Comparison of ENCODE assay signal across 8 cellular contexts in genomic region chr17:77391668-77392375, GRCh38.
A peak's percentile ranks its signal among the peaks of the same experiment; 100 is the strongest.
DNase-seq lines count a peak whose midpoint lies in the region; ATAC-seq and TF ChIP-seq lines count a peak whose summit lies in the region.

No MANE protein-coding gene starts in this region.

- DNase-seq in GM23338 (ENCODE audit: low spot score) (peak; percentile 88), fibroblast of lung (ENCODE audit: low read depth in 2 of 2) (peak; percentile 98 to 99), neuronal stem cell (ENCODE audit: low spot score) (no peak), germinal center (ENCODE audit: low spot score) (no peak), NCI-H345 treated with DMSO at 0.1 percent for 48 hours (lab: John Stamatoyannopoulos, UW; ENCODE audit: unreplicated experiment) (no peak)
- peak; percentile 78 for DNase-seq in activated CD4-positive, alpha-beta memory T cell treated with anti-CD3 and anti-CD28 coated beads for 36 hours

- POLR2A ChIA-PET in activated CD4-positive, alpha-beta memory T cell treated with anti-CD3 and anti-CD28 coated beads for 36 hours (lab: Charles Lee): interaction anchor here (0.6 to 3.0 kb wide), 7 partner anchors 9 to 67 kb away, joined by 3 to 28 read pairs (median 4); no protein-coding TSS in a partner anchor

- H2BK5ac ChIP-seq in neuronal stem cell (ENCODE audit: low read length): peak overlapping the region; percentile 30

- H3K36me3 ChIP-seq in GM23338 (ENCODE audit: insufficient read depth) (no peaks in the 10 kb centered on the region), fibroblast of lung (ENCODE audit: control insufficient read depth, insufficient read depth, low read length) (peaks cover 7% of the 10 kb centered on the region), neuronal stem cell (replicated peaks in 1 of 2; ENCODE audit: control insufficient read depth in 2 of 2, insufficient read depth in 2 of 2, low read length in 2 of 2) (peaks cover under 1 to 6% of the 10 kb centered on the region in 2 donors)

- peak overlapping the region; percentile 94 for H3K27ac Mint-ChIP-seq in GM23338
- peak overlapping the region; percentile 88 for H3K27ac Mint-ChIP-seq in activated CD4-positive, alpha-beta memory T cell treated with anti-CD3 and anti-CD28 coated beads for 36 hours

- no peaks in the 10 kb centered on the region; the same call in 2 of the 3 replicates for H3K9me3 Mint-ChIP-seq in GM23338
- no peaks in the 10 kb centered on the region for H3K9me3 Mint-ChIP-seq in activated CD4-positive, alpha-beta memory T cell treated with anti-CD3 and anti-CD28 coated beads for 36 hours

- TF ChIP-seq CTCF in GM23338 (conservative IDR thresholded peaks at IDR 0.05; ENCODE audit: low read depth in 2 of 2) (no peak), fibroblast of lung (conservative IDR thresholded peaks at IDR 0.05 in 1 of 2, IDR thresholded peaks at IDR 0.05 in 1 of 2; ENCODE audit: low read depth in 1 of 2, low read length in 2 of 2) (no peak)

- H2BK12ac ChIP-seq in neuronal stem cell (ENCODE audit: low read length): peak overlapping the region; percentile 82

- CTCF ChIA-PET in activated CD4-positive, alpha-beta memory T cell treated with anti-CD3 and anti-CD28 coated beads for 36 hours (lab: Charles Lee): interaction anchor here (1.4 to 6.5 kb wide), 3 partner anchors 8 to 60 kb away, joined by 4 to 77 read pairs (median 7); no protein-coding TSS in a partner anchor

- H3K79me2 ChIP-seq in GM23338 (replicated peaks; ENCODE audit: insufficient read depth): peaks cover 91% of the 10 kb centered on the region
- peaks cover 86% of the 10 kb centered on the region for H3K79me2 ChIP-seq in fibroblast of lung (ENCODE audit: control insufficient read depth, insufficient read depth, low read length)

- H3K27ac ChIP-seq in GM23338 (ENCODE audit: low read depth) (peak overlapping the region; percentile 97), fibroblast of lung (ENCODE audit: insufficient read depth, low read length) (peak overlapping the region; percentile 98), neuronal stem cell (replicated peaks; ENCODE audit: low read length) (peak overlapping the region; percentile 76)

- no peak overlapping the region for H4K91ac ChIP-seq in neuronal stem cell (ENCODE audit: low read depth, low read length, poor library complexity)

- intact Hi-C loops in activated CD4-positive, alpha-beta memory T cell treated with anti-CD3 and anti-CD28 coated beads for 36 hours (cut with micrococcal nuclease): loop anchor here (1.0 to 2.0 kb wide), 2 partner anchors 8 to 13 kb away; no protein-coding TSS in a partner anchor

- H4K8ac ChIP-seq in neuronal stem cell (ENCODE audit: low read depth, low read length): no peak overlapping the region

- H3K27me3 ChIP-seq in GM23338 (ENCODE audit: insufficient read depth): no peaks in the 10 kb centered on the region
- no peaks in the 10 kb centered on the region for H3K27me3 ChIP-seq in fibroblast of lung (ENCODE audit: control insufficient read depth, insufficient read depth, low read length)
- H3K27me3 ChIP-seq in neuronal stem cell (ENCODE audit: control insufficient read depth in 3 of 3, insufficient read depth in 3 of 3, low read depth in 1 of 3, low read length in 3 of 3): no peaks in the 10 kb centered on the region

- H2AFZ ChIP-seq in GM23338 (no peak overlapping the region), fibroblast of lung (ENCODE audit: low read length) (no peak overlapping the region), neuronal stem cell (ENCODE audit: low read length) (no peak overlapping the region)

- H2AK5ac ChIP-seq in neuronal stem cell (ENCODE audit: low read depth, low read length): peak overlapping the region; percentile 64

- H3K9ac ChIP-seq in fibroblast of lung (ENCODE audit: insufficient read depth, low read length) (peak overlapping the region; percentile 72), neuronal stem cell (ENCODE audit: low read depth, low read length, poor library complexity) (no peak overlapping the region)

- H3F3A ChIP-seq in GM23338 (replicated peaks; ENCODE audit: low read depth): peaks cover 15% of the 10 kb centered on the region; the same call in 1 of the 2 replicates

- no peak overlapping the region for H2BK120ac ChIP-seq in neuronal stem cell (ENCODE audit: low read depth, low read length)

- WGBS in neuronal stem cell (ENCODE audit: extremely low coverage in 2 of 2, insufficient read length in 2 of 2, insufficient replicate concordance in 1 of 2), 2 donors: no CpG with 5 or more reads among the region's 7 CpGs

- peak overlapping the region; percentile 60 for H2BK15ac ChIP-seq in neuronal stem cell (ENCODE audit: low read length)

- H3K79me1 ChIP-seq in neuronal stem cell (ENCODE audit: low read depth, low read length): peaks cover 14% of the 10 kb centered on the region

- H4K20me1 ChIP-seq in GM23338 (replicated peaks; ENCODE audit: insufficient read depth): peaks cover 21% of the 10 kb centered on the region
- no peaks in the 10 kb centered on the region for H4K20me1 ChIP-seq in fibroblast of lung (ENCODE audit: control insufficient read depth, extremely low read depth, insufficient read depth, low read length)

- peaks cover 76% of the 10 kb centered on the region for H3K4me1 Mint-ChIP-seq in GM23338
- peaks cover 67% of the 10 kb centered on the region for H3K4me1 Mint-ChIP-seq in activated CD4-positive, alpha-beta memory T cell treated with anti-CD3 and anti-CD28 coated beads for 36 hours (ENCODE audit: low read depth)

- peaks cover 31% of the 10 kb centered on the region for H3K27me3 Mint-ChIP-seq in GM23338 (ENCODE audit: insufficient read depth, low read depth, poor library complexity)
- no peaks in the 10 kb centered on the region for H3K27me3 Mint-ChIP-seq in activated CD4-positive, alpha-beta memory T cell treated with anti-CD3 and anti-CD28 coated beads for 36 hours

- peak overlapping the region; percentile 56 for H3K4me3 Mint-ChIP-seq in GM23338
- peak overlapping the region; percentile 47 for H3K4me3 Mint-ChIP-seq in activated CD4-positive, alpha-beta memory T cell treated with anti-CD3 and anti-CD28 coated beads for 36 hours

- no peak overlapping the region for H3K23ac ChIP-seq in neuronal stem cell (ENCODE audit: low read depth, low read length, poor library complexity)

- H3K36me3 Mint-ChIP-seq in GM23338 (ENCODE audit: low read depth): no peaks in the 10 kb centered on the region; the same call in 2 of the 3 replicates
- no peaks in the 10 kb centered on the region for H3K36me3 Mint-ChIP-seq in activated CD4-positive, alpha-beta memory T cell treated with anti-CD3 and anti-CD28 coated beads for 36 hours

- H3K9me3 ChIP-seq in fibroblast of lung (ENCODE audit: control insufficient read depth, insufficient read depth, low read depth, low read length): no peaks in the 10 kb centered on the region
- H3K9me3 ChIP-seq in neuronal stem cell (replicated peaks in 1 of 2; ENCODE audit: control insufficient read depth in 2 of 2, insufficient read depth in 1 of 2, low read depth in 1 of 2, low read length in 2 of 2): peaks cover 0 to 1% of the 10 kb centered on the region in 2 donors

- H3K9me2 ChIP-seq in GM23338 (ENCODE audit: insufficient read depth): no peaks in the 10 kb centered on the region

- H3K4me2 ChIP-seq in GM23338 (peak overlapping the region; percentile 82), fibroblast of lung (ENCODE audit: extremely low read depth, insufficient read depth, low read length) (peak overlapping the region; percentile 68), neuronal stem cell (ENCODE audit: insufficient read depth, low read length, poor library complexity, severe bottlenecking) (peak overlapping the region; percentile 26)

- H3K4me1 ChIP-seq in GM23338 (ENCODE audit: insufficient read depth): peaks cover 58% of the 10 kb centered on the region
- peaks cover 50% of the 10 kb centered on the region for H3K4me1 ChIP-seq in fibroblast of lung (ENCODE audit: control insufficient read depth, extremely low read depth, insufficient read depth, low read length)
- peaks cover 60 to 69% of the 10 kb centered on the region in 2 donors for H3K4me1 ChIP-seq in neuronal stem cell (ENCODE audit: control insufficient read depth in 2 of 2, insufficient read depth in 1 of 2, low read depth in 1 of 2, low read length in 2 of 2)

- H3K4ac ChIP-seq in neuronal stem cell (ENCODE audit: low read length): peak overlapping the region; percentile 17

- no peak overlapping the region for H3K14ac ChIP-seq in neuronal stem cell (ENCODE audit: low read length)

- H3K18ac ChIP-seq in neuronal stem cell (ENCODE audit: low read length): peak overlapping the region; percentile 82

- H3K4me3 ChIP-seq in GM23338: peak overlapping the region; percentile 49
- peak overlapping the region in 1 of 4 experiments; percentile 32 for H3K4me3 ChIP-seq in fibroblast of lung (replicated peaks in 1 of 4; ENCODE audit: control extremely low read depth in 1 of 4, insufficient read depth in 1 of 4, low read depth in 3 of 4, low read length in 4 of 4)
- no peak overlapping the region for H3K4me3 ChIP-seq in neuronal stem cell (ENCODE audit: low read length in 2 of 2)

- peak; percentile 70 for ATAC-seq in GM23338
- no peak for ATAC-seq in GM21576 (IDR thresholded peaks at IDR 0.05; ENCODE audit: unreplicated experiment)
- ATAC-seq in GM18520 (IDR thresholded peaks at IDR 0.05; ENCODE audit: unreplicated experiment): no peak

TF ChIP-seq in GM23338, 12 proteins besides CTCF, POLR2A, EP300 and RAD21 (continues in another document):
- TF ChIP-seq, protein P1, sequence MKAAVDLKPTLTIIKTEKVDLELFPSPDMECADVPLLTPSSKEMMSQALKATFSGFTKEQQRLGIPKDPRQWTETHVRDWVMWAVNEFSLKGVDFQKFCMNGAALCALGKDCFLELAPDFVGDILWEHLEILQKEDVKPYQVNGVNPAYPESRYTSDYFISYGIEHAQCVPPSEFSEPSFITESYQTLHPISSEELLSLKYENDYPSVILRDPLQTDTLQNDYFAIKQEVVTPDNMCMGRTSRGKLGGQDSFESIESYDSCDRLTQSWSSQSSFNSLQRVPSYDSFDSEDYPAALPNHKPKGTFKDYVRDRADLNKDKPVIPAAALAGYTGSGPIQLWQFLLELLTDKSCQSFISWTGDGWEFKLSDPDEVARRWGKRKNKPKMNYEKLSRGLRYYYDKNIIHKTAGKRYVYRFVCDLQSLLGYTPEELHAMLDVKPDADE (IDR thresholded peaks at IDR 0.05): no peak

Comparison
In these comparisons a context has a peak if more than half of its experiments do, and no peak if none do; other contexts are left out.
1. DNase-seq: peak in GM23338 (single experiment), activated CD4-positive, alpha-beta memory T cell treated with anti-CD3 and anti-CD28 coated beads for 36 hours (single experiment) and fibroblast of lung (2 of 2); none in neuronal stem cell (single experiment), germinal center (single experiment) and NCI-H345 treated with DMSO at 0.1 percent for 48 hours (single experiment).
2. H3K4me2 ChIP-seq: peak in every context shown above with its lines; median percentile 82 in GM23338; 68 in fibroblast of lung; 26 in neuronal stem cell.
3. Peak in every context shown above with its lines, with median percentiles within 50 percentile points of each other: H3K27ac ChIP-seq.